1 cellular context compared by ENCODE assay signal in the genomic region with DNA sequence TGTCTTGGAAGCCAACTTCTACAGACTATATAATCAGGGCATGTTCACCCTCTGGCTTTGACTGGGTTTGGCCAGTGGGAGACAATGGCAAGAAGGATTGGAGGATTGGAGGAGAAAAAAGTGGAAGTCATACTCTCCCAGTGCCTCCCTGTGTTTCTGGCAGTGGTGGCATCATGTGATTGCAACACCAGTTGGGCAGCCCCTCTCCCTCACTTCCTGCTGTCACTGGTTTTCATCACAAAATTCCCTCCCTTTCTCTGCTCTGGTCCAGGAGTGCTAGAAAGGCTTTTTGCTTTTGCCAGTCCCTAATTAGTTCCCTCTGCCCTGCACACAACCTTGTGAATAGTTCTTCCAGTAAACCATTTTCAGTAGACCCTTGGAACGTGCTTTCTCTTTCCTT.
TF ChIP-seq lines count a peak whose summit lies in the region.

No MANE protein-coding gene starts in this region.

TF ChIP-seq in HepG2, 621 proteins besides CTCF, POLR2A, EP300 and RAD21:
- no peak for TF ChIP-seq AHR (CRISPR knock-in tag; IDR thresholded peaks at IDR 0.05)
- peak; percentile 52; the same call in 1 of the 2 replicates for TF ChIP-seq CEBPB (IDR thresholded peaks at IDR 0.05; ENCODE audit: borderline replicate concordance, low read depth, low read length)
- TF ChIP-seq NR2F2 (IDR thresholded peaks at IDR 0.05; ENCODE audit: borderline replicate concordance, low read depth), result no peak
